In genomic region chr11:12163181-12163841, GRCh38 we compare ENCODE assay signal across 11 cellular contexts. TPM values are rescaled to one million over a fixed set of nuclear protein-coding genes. Genes with fewer than 3 reads are reported as not detected.
A peak's percentile ranks its signal among the peaks of the same experiment; 100 is the strongest.
DNase-seq lines count a peak whose midpoint lies in the region; ATAC-seq and TF ChIP-seq lines count a peak whose summit lies in the region.
"Had no signal": no experiment of that assay in that cellular context is flagged by ENCODE, and none has a peak within 500 bp of the region (broad histone marks: within the 10 kb centered on the region; RNA-seq: fewer than 3 reads in every experiment).

No MANE protein-coding gene starts in this region.

- ATAC-seq in HG03108 (IDR thresholded peaks at IDR 0.05; ENCODE audit: unreplicated experiment) (no peak), left lung (no peak)

- intact Hi-C loops in left lung (cut with DNase I) = no loop called here

- TF ChIP-seq CTCF in fibroblast of mammary gland (conservative IDR thresholded peaks at IDR 0.05; ENCODE audit: control insufficient read depth, insufficient read depth, low read depth, low read length) (no peak), left lung (IDR thresholded peaks at IDR 0.05) (no peak)

- H3K27me3 ChIP-seq in rectal smooth muscle tissue (ENCODE audit: control insufficient read depth, insufficient read depth, low read length) (no peaks in the 10 kb centered on the region), left lung (no peaks in the 10 kb centered on the region)
- H3K27me3 ChIP-seq: ovary had no signal

- no peaks in the 10 kb centered on the region for H3K9me3 ChIP-seq in left lung
- H3K9me3 ChIP-seq: ovary had no signal

- no peak overlapping the region for H3K4me3 ChIP-seq in fibroblast of mammary gland (ENCODE audit: control insufficient read depth, low read depth, low read length)
- no peak overlapping the region for H3K4me3 ChIP-seq in rectal smooth muscle tissue (ENCODE audit: low read length)
- no peak overlapping the region for H3K4me3 ChIP-seq in left lung
- H3K4me3 ChIP-seq: ovary had no signal

- DNase-seq in EH (ENCODE audit: low read depth) = peak; percentile 98
- DNase-seq in SW480 (ENCODE audit: low spot score) = peak; percentile 65
- DNase-seq in fibroblast of mammary gland (ENCODE audit: low read depth) = peak; percentile 42
- DNase-seq in NCI-H82 (lab: John Stamatoyannopoulos, UW) = no peak
- no peak for DNase-seq in stimulated activated CD4-positive, alpha-beta T cell treated with anti-CD3 and anti-CD28 coated beads, Interleukin-4, amount 100 ng/mL, for 1 hour
- DNase-seq in left lung = no peak
- DNase-seq: cortex of kidney, NCI-H1092 treated with DMSO at 0.1 percent for 48 hours had no signal

- H3K27ac ChIP-seq in rectal smooth muscle tissue (ENCODE audit: low read depth, low read length) = peak overlapping the region; percentile 84
- H3K27ac ChIP-seq in left lung = peak overlapping the region in 1 of 2 donors; percentile 54

- peaks cover 68% of the 10 kb centered on the region for H3K4me1 ChIP-seq in rectal smooth muscle tissue (ENCODE audit: control insufficient read depth, insufficient read depth, low read length)
- peaks cover 36 to 61% of the 10 kb centered on the region in 2 donors for H3K4me1 ChIP-seq in left lung

- no peak overlapping the region for H3K9ac ChIP-seq in rectal smooth muscle tissue (ENCODE audit: low read length)

- H3K36me3 ChIP-seq in rectal smooth muscle tissue (ENCODE audit: control insufficient read depth, insufficient read depth, low read length) (no peaks in the 10 kb centered on the region), left lung (peaks cover 0 to 29% of the 10 kb centered on the region in 2 donors)
- H3K36me3 ChIP-seq: ovary had no signal

RNA-seq across cellular contexts. Expression of gene MICAL2, which starts 52.9 kb away (rescaled TPM):
- total RNA-seq in left lung = 100 to 1,000 TPM; 242 to 293 TPM

Comparison
In these comparisons a context has a peak if more than half of its experiments do, and no peak if none do; other contexts are left out.
1. DNase-seq: peak in EH (single experiment), SW480 (single experiment) and fibroblast of mammary gland (single experiment); none in NCI-H82 (single experiment), stimulated activated CD4-positive, alpha-beta T cell treated with anti-CD3 and anti-CD28 coated beads, Interleukin-4, amount 100 ng/mL, for 1 hour (single experiment) and left lung (0 of 2).